In genomic region chr2:100376836-100377235, GRCh38 we compare ENCODE assay signal across 29 cellular contexts. TPM values are rescaled to one million over a fixed set of nuclear protein-coding genes. Genes with fewer than 3 reads are reported as not detected.
"Had no signal": no experiment of that assay in that cellular context is flagged by ENCODE, and none has a peak within 500 bp of the region (broad histone marks: within the 10 kb centered on the region; RNA-seq: fewer than 3 reads in every experiment).

No MANE protein-coding gene starts in this region.

- H3K36me3 Mint-ChIP-seq: activated naive CD4-positive, alpha-beta T cell treated with anti-CD3 and anti-CD28 coated beads, Interleukin-2, amount 10 ng/mL, durations not matched to agents 7 days and 5 days; activated naive CD8-positive, alpha-beta T cell treated with anti-CD3 and anti-CD28 coated beads, Interleukin-2, amount 10 ng/mL, durations not matched to agents 7 days and 5 days had no signal

- H3K4me1 ChIP-seq: ascending aorta, left lung, parathyroid adenoma, testis, transverse colon had no signal

- H3K4me1 Mint-ChIP-seq: activated naive CD4-positive, alpha-beta T cell treated with anti-CD3 and anti-CD28 coated beads, Interleukin-2, amount 10 ng/mL, durations not matched to agents 7 days and 5 days had no signal

- H3K36me3 ChIP-seq: ascending aorta, brain microvascular endothelial cell, left lung, lower lobe of right lung, transverse colon had no signal

- H3K27ac Mint-ChIP-seq: activated CD4-positive, alpha-beta memory T cell treated with anti-CD3 and anti-CD28 coated beads for 36 hours; activated CD4-positive, alpha-beta T cell treated with anti-CD3 and anti-CD28 coated beads, Interleukin-2, amount 10 ng/mL, durations not matched to agents 24 days and 14 days; activated naive CD4-positive, alpha-beta T cell treated with anti-CD3 and anti-CD28 coated beads, Interleukin-2, amount 10 ng/mL, durations not matched to agents 7 days and 5 days; activated naive CD8-positive, alpha-beta T cell treated with anti-CD3 and anti-CD28 coated beads, Interleukin-2, amount 10 ng/mL, durations not matched to agents 7 days and 5 days; naive thymus-derived CD8-positive, alpha-beta T cell had no signal

- DNase-seq: activated CD4-positive, alpha-beta memory T cell treated with anti-CD3 and anti-CD28 coated beads for 36 hours; activated CD4-positive, alpha-beta T cell treated with anti-CD3 and anti-CD28 coated beads, Interleukin-2, amount 10 ng/mL, durations not matched to agents 24 days and 14 days; activated CD8-positive, alpha-beta memory T cell treated with anti-CD3 and anti-CD28 coated beads, Interleukin-2, amount 50 U/mL, for 4 hours; activated gamma-delta T cell; activated naive CD4-positive, alpha-beta T cell treated with anti-CD3 and anti-CD28 coated beads, Interleukin-2, amount 10 ng/mL, durations not matched to agents 7 days and 5 days; activated naive CD8-positive, alpha-beta T cell treated with anti-CD3 and anti-CD28 coated beads, Interleukin-2, amount 10 ng/mL, durations not matched to agents 7 days and 5 days; activated T-cell treated with anti-CD3 and anti-CD28 coated beads, Interleukin-2, amount 50 U/mL, for 1 hour; brain microvascular endothelial cell; dorsolateral prefrontal cortex; effector memory CD4-positive, alpha-beta T cell; left lung; lower lobe of right lung; mesenchymal stem cell; naive thymus-derived CD8-positive, alpha-beta T cell; nucleus accumbens; right cardiac atrium; stimulated activated CD4-positive, alpha-beta T cell treated with anti-CD3 and anti-CD28 coated beads, Interleukin-12 subunit alpha, Interleukin-12 subunit beta, amount 100 ng/mL, for 4 hours; stimulated activated CD4-positive, alpha-beta T cell treated with anti-CD3 and anti-CD28 coated beads, Interleukin-4, amount 100 ng/mL, for 1 hour; stimulated activated naive CD8-positive, alpha-beta T cell treated with anti-CD3 and anti-CD28 coated beads, Interleukin-15, Interleukin-2, amounts not matched to agents 100 U/mL and 50 U/mL, for 24 hours; T-helper 9 cell; testis; transverse colon had no signal

- H3K4me3 Mint-ChIP-seq: activated CD4-positive, alpha-beta memory T cell treated with anti-CD3 and anti-CD28 coated beads for 36 hours; activated CD4-positive, alpha-beta T cell treated with anti-CD3 and anti-CD28 coated beads, Interleukin-2, amount 10 ng/mL, durations not matched to agents 24 days and 14 days; activated naive CD4-positive, alpha-beta T cell treated with anti-CD3 and anti-CD28 coated beads, Interleukin-2, amount 10 ng/mL, durations not matched to agents 7 days and 5 days; activated naive CD8-positive, alpha-beta T cell treated with anti-CD3 and anti-CD28 coated beads, Interleukin-2, amount 10 ng/mL, durations not matched to agents 7 days and 5 days; naive thymus-derived CD8-positive, alpha-beta T cell; neural crest cell had no signal

- H3K27ac ChIP-seq: ascending aorta, brain microvascular endothelial cell, coronary artery, dorsolateral prefrontal cortex, left lung, lower lobe of right lung, parathyroid adenoma, testis, transverse colon, VCaP had no signal

- H3K9me3 Mint-ChIP-seq: activated CD4-positive, alpha-beta T cell treated with anti-CD3 and anti-CD28 coated beads, Interleukin-2, amount 10 ng/mL, durations not matched to agents 24 days and 14 days; activated naive CD8-positive, alpha-beta T cell treated with anti-CD3 and anti-CD28 coated beads, Interleukin-2, amount 10 ng/mL, durations not matched to agents 7 days and 5 days; neural crest cell had no signal

- H3K27me3 ChIP-seq: ascending aorta, dorsolateral prefrontal cortex, left lung, testis, transverse colon had no signal

- H3K4me3 ChIP-seq: ascending aorta, coronary artery, dorsolateral prefrontal cortex, left lung, lower lobe of right lung, testis, transverse colon had no signal

- H3K9me3 ChIP-seq: testis, transverse colon had no signal

- ATAC-seq: activated CD4-positive, CD25-positive, alpha-beta regulatory T cell treated with anti-CD3 and anti-CD28 coated beads, Interleukin-2, amount 50 U/mL, for 24 hours; left lung; lower lobe of right lung; naive thymus-derived CD8-positive, alpha-beta T cell; right cardiac atrium; stimulated activated naive CD8-positive, alpha-beta T cell treated with anti-CD3 and anti-CD28 coated beads, Interleukin-15, Interleukin-2, amounts not matched to agents 100 U/mL and 50 U/mL, for 24 hours had no signal

RNA-seq across cellular contexts. Expression of gene LONRF2, which starts 54.5 kb away (rescaled TPM):
- total RNA-seq: naive thymus-derived CD8-positive, alpha-beta T cell; pulmonary artery endothelial cell had no signal
- polyA plus RNA-seq: naive thymus-derived CD8-positive, alpha-beta T cell had no signal
